ENCODE assay signal across 8 cellular contexts in genomic region chr2:191571163-191571769, GRCh38.
A peak's percentile ranks its signal among the peaks of the same experiment; 100 is the strongest.
DNase-seq lines count a peak whose midpoint lies in the region; TF ChIP-seq lines count a peak whose summit lies in the region.

No MANE protein-coding gene starts in this region.

- no peaks in the 10 kb centered on the region for H3K9me3 ChIP-seq in mononuclear cell (ENCODE audit: low read depth, low read length)

- H3K27ac Mint-ChIP-seq in HFFc6 = peak overlapping the region; percentile 55

- H3K4me1 ChIP-seq in mononuclear cell (ENCODE audit: insufficient read depth, low read length) = peaks cover 22% of the 10 kb centered on the region

- DNase-seq in NCI-H748 (lab: John Stamatoyannopoulos, UW; ENCODE audit: unreplicated experiment) (peak; percentile 27), NCI-H748 treated with DMSO at 0.1 percent for 48 hours (lab: John Stamatoyannopoulos, UW) (no peak), HFFc6 (peak; percentile 64), RPMI7951 (ENCODE audit: low read depth) (peak; percentile 81), dermis blood vessel endothelial cell (peak; percentile 69), T1000 (lab: John Stamatoyannopoulos, UW) (no peak), GM19238 (ENCODE audit: insufficient read length, low spot score) (no peak)

- peak; percentile 73 for TF ChIP-seq CTCF in HFFc6 (IDR thresholded peaks at IDR 0.05)

- peak overlapping the region; percentile 82 for H3K4me3 Mint-ChIP-seq in HFFc6

- H3K27me3 ChIP-seq in mononuclear cell (ENCODE audit: insufficient read depth, low read length) = peaks cover 12% of the 10 kb centered on the region

- H3K9me3 Mint-ChIP-seq in HFFc6 = no peaks in the 10 kb centered on the region

- H3K4me1 Mint-ChIP-seq in HFFc6 (ENCODE audit: low read depth) = peaks cover 59% of the 10 kb centered on the region

- no peaks in the 10 kb centered on the region; the same call in 1 of the 2 replicates for H3K27me3 Mint-ChIP-seq in HFFc6 (ENCODE audit: insufficient read depth)

- H3K4me3 ChIP-seq in mononuclear cell (ENCODE audit: low read length) = peak overlapping the region; percentile 26

- H3K36me3 Mint-ChIP-seq in HFFc6 (ENCODE audit: low read depth) = no peaks in the 10 kb centered on the region

Comparison
In these comparisons a context has a peak if more than half of its experiments do, and no peak if none do; other contexts are left out.
1. DNase-seq: peak in NCI-H748 (single experiment), HFFc6 (single experiment), RPMI7951 (single experiment) and dermis blood vessel endothelial cell (single experiment); none in NCI-H748 treated with DMSO at 0.1 percent for 48 hours (single experiment), T1000 (single experiment) and GM19238 (single experiment).